1 cellular context compared by ENCODE assay signal in the genomic region with DNA sequence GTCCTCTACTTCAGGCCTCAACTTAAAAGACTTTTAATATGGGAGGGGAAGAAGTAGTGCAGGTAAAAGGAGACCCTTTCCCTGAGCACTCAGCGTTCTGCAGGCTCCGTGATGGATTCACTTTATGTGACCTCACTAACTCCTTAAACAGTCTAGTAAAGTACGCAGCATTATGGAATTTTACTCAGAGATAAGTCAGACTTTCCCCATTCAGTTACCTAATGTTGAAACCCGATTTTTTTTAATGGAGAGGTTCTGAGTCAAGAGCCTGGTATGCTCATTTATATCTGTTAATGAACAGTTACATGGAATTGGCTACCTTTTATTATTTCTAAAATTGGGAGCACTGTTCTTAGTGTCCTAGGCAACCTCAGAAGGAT.
TF ChIP-seq lines count a peak whose summit lies in the region.

No MANE protein-coding gene starts in this region.

TF ChIP-seq in IMR-90, 13 proteins besides CTCF, POLR2A, EP300 and RAD21:
- TF ChIP-seq CHD1 (IDR thresholded peaks at IDR 0.05; ENCODE audit: low read depth, low read length) (no peak), CEBPB (IDR thresholded peaks at IDR 0.05; ENCODE audit: low read depth, low read length) (peak; percentile 74), MAFK (IDR thresholded peaks at IDR 0.05; ENCODE audit: low read depth, low read length) (no peak), FOS (IDR thresholded peaks at IDR 0.05; ENCODE audit: low read depth, low read length) (peak; percentile 46; the same call in 1 of the 2 replicates)
TF ChIP-seq in IMR-90: peak in this region for 2.
